Comparison of ENCODE assay signal across 1 cellular context in the genomic region with DNA sequence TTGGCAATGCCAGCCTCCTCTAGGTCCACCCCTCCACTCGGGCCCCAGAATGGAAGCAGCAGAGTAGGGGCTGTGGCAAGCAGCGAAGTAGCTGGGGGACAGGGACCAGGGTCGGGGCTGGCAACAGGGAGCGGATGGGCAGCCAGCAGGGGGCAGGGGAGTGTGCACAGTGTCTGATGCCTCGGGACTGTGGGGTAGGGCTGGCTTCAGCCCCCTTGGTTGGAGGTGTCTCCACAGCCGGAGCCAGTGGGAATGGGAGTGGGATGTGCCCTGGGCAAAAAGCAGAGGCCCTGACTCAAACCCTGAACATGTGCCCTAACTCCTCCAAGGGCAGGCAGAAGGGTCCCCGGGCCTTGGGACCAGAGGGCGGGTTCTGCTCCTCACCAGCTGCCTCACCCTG.
TF ChIP-seq lines count a peak whose summit lies in the region.

No MANE protein-coding gene starts in this region.

TF ChIP-seq in WTC11, 78 proteins besides CTCF, POLR2A, EP300 and RAD21:
- TF ChIP-seq, protein P1, sequence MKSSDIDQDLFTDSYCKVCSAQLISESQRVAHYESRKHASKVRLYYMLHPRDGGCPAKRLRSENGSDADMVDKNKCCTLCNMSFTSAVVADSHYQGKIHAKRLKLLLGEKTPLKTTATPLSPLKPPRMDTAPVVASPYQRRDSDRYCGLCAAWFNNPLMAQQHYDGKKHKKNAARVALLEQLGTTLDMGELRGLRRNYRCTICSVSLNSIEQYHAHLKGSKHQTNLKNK (CRISPR knock-in tag; IDR thresholded peaks at IDR 0.05) = no peak
- TF ChIP-seq ESRRA (CRISPR knock-in tag; IDR thresholded peaks at IDR 0.05; ENCODE audit: borderline replicate concordance) (no peak), ZNF121 (CRISPR knock-in tag; IDR thresholded peaks at IDR 0.05) (no peak)
